ENCODE assay signal across 9 cellular contexts in the genomic region with DNA sequence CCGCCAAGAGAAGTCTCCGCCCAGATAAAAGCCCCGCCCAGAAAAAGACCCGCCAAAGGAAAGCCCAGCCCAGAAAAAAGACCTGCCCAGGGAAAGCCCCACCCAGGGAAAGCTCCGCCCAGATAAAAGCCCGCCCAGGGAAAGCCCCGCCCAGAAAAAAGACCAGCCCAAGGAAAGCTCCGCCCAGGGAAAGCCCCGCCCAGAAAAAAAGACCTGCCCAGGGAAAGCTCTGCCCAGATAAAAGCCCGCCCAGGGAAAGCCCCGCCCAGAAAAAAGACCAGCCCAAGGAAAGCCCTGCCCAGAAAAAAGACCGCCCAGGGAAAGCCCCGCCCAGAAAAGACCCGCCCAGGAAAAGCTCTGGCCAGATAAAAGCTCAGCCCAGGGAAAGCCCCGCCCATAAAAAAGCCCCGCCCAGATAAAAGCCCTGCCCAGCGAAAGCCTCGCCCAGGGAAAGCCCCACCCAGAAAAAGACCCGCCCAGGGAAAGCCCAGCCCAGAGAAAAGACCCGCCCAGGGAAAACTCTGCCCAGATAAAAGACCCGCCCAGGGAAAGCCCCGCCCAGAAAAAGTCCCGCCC.
DNase-seq lines count a peak whose midpoint lies in the region; ATAC-seq lines count a peak whose summit lies in the region.
"Had no signal": no experiment of that assay in that cellular context is flagged by ENCODE, and none has a peak within 500 bp of the region (broad histone marks: within the 10 kb centered on the region; RNA-seq: fewer than 3 reads in every experiment).

No MANE protein-coding gene starts in this region.

- H3K9me3 ChIP-seq in effector memory CD4-positive, alpha-beta T cell (ENCODE audit: control insufficient read depth, low read length) = no peaks in the 10 kb centered on the region

- no peak overlapping the region for H3K27ac ChIP-seq in effector memory CD4-positive, alpha-beta T cell (ENCODE audit: insufficient read depth, low read length, poor library complexity, severe bottlenecking)

- H3K36me3 ChIP-seq in effector memory CD4-positive, alpha-beta T cell (ENCODE audit: control insufficient read depth, insufficient read depth, low read length) = no peaks in the 10 kb centered on the region

- peaks cover 17% of the 10 kb centered on the region for H3K27me3 Mint-ChIP-seq in activated naive CD8-positive, alpha-beta T cell treated with anti-CD3 and anti-CD28 coated beads, Interleukin-2, amount 50 U/mL, for 24 hours

- H3K27ac Mint-ChIP-seq in activated naive CD8-positive, alpha-beta T cell treated with anti-CD3 and anti-CD28 coated beads, Interleukin-2, amount 50 U/mL, for 24 hours = no peak overlapping the region
- H3K27ac Mint-ChIP-seq: CD8-positive, alpha-beta T cell had no signal

- H3K4me1 Mint-ChIP-seq in activated naive CD8-positive, alpha-beta T cell treated with anti-CD3 and anti-CD28 coated beads, Interleukin-2, amount 50 U/mL, for 24 hours = peaks cover 8% of the 10 kb centered on the region

- ATAC-seq in HG02678 (IDR thresholded peaks at IDR 0.05; ENCODE audit: unreplicated experiment) = peak; percentile 38
- ATAC-seq in activated naive CD8-positive, alpha-beta T cell treated with anti-CD3 and anti-CD28 coated beads, Interleukin-2, amount 50 U/mL, for 24 hours = peak; percentile 31

- H3K9me3 Mint-ChIP-seq in activated naive CD8-positive, alpha-beta T cell treated with anti-CD3 and anti-CD28 coated beads, Interleukin-2, amount 50 U/mL, for 24 hours = no peaks in the 10 kb centered on the region
- H3K9me3 Mint-ChIP-seq: CD8-positive, alpha-beta T cell had no signal

- H3K4me1 ChIP-seq in effector memory CD4-positive, alpha-beta T cell (ENCODE audit: control insufficient read depth, insufficient read depth, low read length, poor library complexity, severe bottlenecking) = no peaks in the 10 kb centered on the region

- H3K36me3 Mint-ChIP-seq in activated naive CD8-positive, alpha-beta T cell treated with anti-CD3 and anti-CD28 coated beads, Interleukin-2, amount 50 U/mL, for 24 hours (ENCODE audit: low read depth) = no peaks in the 10 kb centered on the region
- H3K36me3 Mint-ChIP-seq: CD8-positive, alpha-beta T cell had no signal

- DNase-seq in activated CD4-positive, alpha-beta T cell treated with anti-CD3 and anti-CD28 coated beads, Interleukin-2, amount 50 U/mL, for 48 hours = peak; percentile 60 to 68
- no peak for DNase-seq in activated CD4-positive, alpha-beta T cell treated with anti-CD3 and anti-CD28 coated beads, Interleukin-2, amount 50 U/mL, for 4 hours
- DNase-seq in NCI-H2196 (lab: John Stamatoyannopoulos, UW; ENCODE audit: unreplicated experiment) (peak; percentile 81), retina (no peak)
- peak; percentile 72 for DNase-seq in activated naive CD8-positive, alpha-beta T cell treated with anti-CD3 and anti-CD28 coated beads, Interleukin-2, amount 50 U/mL, for 24 hours
- DNase-seq in activated effector memory CD4-positive, alpha-beta T cell treated with anti-CD3 and anti-CD28 coated beads, Interleukin-2, amount 50 U/mL, for 16 hours = no peak
- DNase-seq in effector memory CD4-positive, alpha-beta T cell = no peak

- H3K27me3 ChIP-seq in effector memory CD4-positive, alpha-beta T cell (replicated peaks; ENCODE audit: control insufficient read depth, insufficient read depth, low read length, poor library complexity, severe bottlenecking) = no peaks in the 10 kb centered on the region

- no peak overlapping the region for H3K4me3 Mint-ChIP-seq in activated naive CD8-positive, alpha-beta T cell treated with anti-CD3 and anti-CD28 coated beads, Interleukin-2, amount 50 U/mL, for 24 hours
- H3K4me3 Mint-ChIP-seq: CD8-positive, alpha-beta T cell had no signal

- no peak overlapping the region for H3K4me3 ChIP-seq in effector memory CD4-positive, alpha-beta T cell (ENCODE audit: insufficient read depth, low read depth, low read length, poor library complexity, severe bottlenecking)

Comparison
In these comparisons a context has a peak if more than half of its experiments do, and no peak if none do; other contexts are left out.
1. DNase-seq: peak in activated CD4-positive, alpha-beta T cell treated with anti-CD3 and anti-CD28 coated beads, Interleukin-2, amount 50 U/mL, for 48 hours (2 of 2), NCI-H2196 (single experiment) and activated naive CD8-positive, alpha-beta T cell treated with anti-CD3 and anti-CD28 coated beads, Interleukin-2, amount 50 U/mL, for 24 hours (single experiment); none in activated CD4-positive, alpha-beta T cell treated with anti-CD3 and anti-CD28 coated beads, Interleukin-2, amount 50 U/mL, for 4 hours (0 of 2), retina (single experiment), activated effector memory CD4-positive, alpha-beta T cell treated with anti-CD3 and anti-CD28 coated beads, Interleukin-2, amount 50 U/mL, for 16 hours (single experiment) and effector memory CD4-positive, alpha-beta T cell (0 of 3).